Comparison of ENCODE assay signal across 8 cellular contexts in the genomic region with DNA sequence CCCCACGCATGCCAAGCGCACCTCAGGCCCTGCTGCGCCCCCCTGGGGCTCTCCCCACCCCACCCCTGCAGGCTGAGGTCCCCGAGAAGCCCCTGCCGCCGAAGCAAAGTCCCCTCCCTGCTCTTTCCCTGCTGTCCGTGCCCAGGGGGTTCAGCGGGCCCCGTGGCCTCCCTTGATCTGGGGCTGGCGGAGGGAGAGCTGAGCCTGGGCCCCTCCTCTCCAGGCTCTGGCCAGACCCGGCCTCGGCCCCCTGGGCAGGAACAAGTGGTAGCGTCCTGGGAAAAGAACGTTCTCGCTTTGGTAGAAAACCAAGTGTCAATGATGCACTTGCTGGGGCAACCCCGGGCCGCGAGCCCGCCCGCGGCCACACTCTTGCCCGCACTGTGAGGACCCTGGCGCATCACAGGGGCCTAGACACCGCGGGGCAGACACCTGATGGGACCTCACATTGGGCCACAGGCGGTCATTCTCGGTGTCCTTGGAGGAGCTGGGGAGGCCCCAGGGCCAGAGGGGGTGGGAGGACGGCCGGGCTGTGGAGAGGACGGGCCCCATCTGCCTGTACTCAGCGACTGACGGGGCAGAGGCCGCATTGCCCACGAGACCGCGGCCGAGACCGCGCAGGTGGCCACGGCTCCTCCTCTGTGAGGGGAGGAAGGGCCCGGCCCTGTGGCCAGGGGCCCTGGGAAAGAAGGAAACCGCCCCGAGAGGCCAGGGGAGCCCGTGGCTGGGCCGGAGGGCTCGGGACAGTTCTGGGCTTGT. TPM values are rescaled to one million over a fixed set of nuclear protein-coding genes. Genes with fewer than 3 reads are reported as not detected.
DNase-seq lines count a peak whose midpoint lies in the region; ATAC-seq and TF ChIP-seq lines count a peak whose summit lies in the region.

No MANE protein-coding gene starts in this region.

- DNase-seq in CD4-positive, CD25-positive, alpha-beta regulatory T cell, result peak in 1 of 3 donors; percentile 24
- DNase-seq in activated CD8-positive, alpha-beta memory T cell treated with anti-CD3 and anti-CD28 coated beads, Interleukin-2, amount 50 U/mL, for 48 hours, result peak; percentile 81
- DNase-seq in heart right ventricle (no peak), NCI-H82 (lab: John Stamatoyannopoulos, UW) (no peak), NCI-H1930 (lab: John Stamatoyannopoulos, UW) (no peak)
- DNase-seq in stimulated activated effector memory CD8-positive, alpha-beta T cell treated with anti-CD3 and anti-CD28 coated beads, Interleukin-12 subunit alpha, Interleukin-12 subunit beta, amount 100 ng/mL, for 72 hours (ENCODE audit: low spot score in 2 of 2), result peak; percentile 53 to 87

- H3K9me3 Mint-ChIP-seq in CD4-positive, CD25-positive, alpha-beta regulatory T cell, result no peaks in the 10 kb centered on the region
- H3K9me3 Mint-ChIP-seq in stimulated activated effector memory CD8-positive, alpha-beta T cell treated with anti-CD3 and anti-CD28 coated beads, Interleukin-12 subunit alpha, Interleukin-12 subunit beta, amount 100 ng/mL, for 72 hours, result no peaks in the 10 kb centered on the region

- H3K27me3 Mint-ChIP-seq in CD4-positive, CD25-positive, alpha-beta regulatory T cell, result no peaks in the 10 kb centered on the region

- H3K9me3 ChIP-seq in CD4-positive, CD25-positive, alpha-beta regulatory T cell (ENCODE audit: control insufficient read depth in 2 of 2, low read length in 2 of 2), result no peaks in the 10 kb centered on the region
- H3K9me3 ChIP-seq in heart right ventricle, result no peaks in the 10 kb centered on the region

- peaks cover 55% of the 10 kb centered on the region for H3K4me1 ChIP-seq in CD4-positive, CD25-positive, alpha-beta regulatory T cell (ENCODE audit: control insufficient read depth, insufficient read depth, low read length, poor library complexity, severe bottlenecking)
- H3K4me1 ChIP-seq in heart right ventricle, result peaks cover 13 to 75% (median 41%) of the 10 kb centered on the region in 9 donors

- H3K27me3 ChIP-seq in CD4-positive, CD25-positive, alpha-beta regulatory T cell (ENCODE audit: control insufficient read depth, insufficient read depth, low read length), result no peaks in the 10 kb centered on the region
- H3K27me3 ChIP-seq in heart right ventricle, result no peaks in the 10 kb centered on the region

- intact Hi-C loops in heart right ventricle (cut with DNase I), result loop anchor here in 5 of 10 donors (2.0 to 5.0 kb wide), 3 partner anchors 18 to 59 kb away; a partner anchor contains a TSS

- no peak overlapping the region for H3K4me3 ChIP-seq in CD4-positive, CD25-positive, alpha-beta regulatory T cell (ENCODE audit: low read depth, low read length)
- peak overlapping the region in 9 of 10 donors; percentile 65 to 88 (median 77) for H3K4me3 ChIP-seq in heart right ventricle

- no peak for TF ChIP-seq CTCF in heart right ventricle (IDR thresholded peaks at IDR 0.05)

- peaks cover 0 to 48% (median 14%) of the 10 kb centered on the region in 4 donors for H3K4me1 Mint-ChIP-seq in CD4-positive, CD25-positive, alpha-beta regulatory T cell
- H3K4me1 Mint-ChIP-seq in stimulated activated effector memory CD8-positive, alpha-beta T cell treated with anti-CD3 and anti-CD28 coated beads, Interleukin-12 subunit alpha, Interleukin-12 subunit beta, amount 100 ng/mL, for 72 hours, result peaks cover 50% of the 10 kb centered on the region

- WGBS in heart right ventricle, 2 donors, result 73 to 81% methylated on average over 46 of the region's 46 CpGs

- H3K27ac Mint-ChIP-seq in CD4-positive, CD25-positive, alpha-beta regulatory T cell, result peak overlapping the region; percentile 56 to 89 (median 87)
- peak overlapping the region; percentile 95 for H3K27ac Mint-ChIP-seq in stimulated activated effector memory CD8-positive, alpha-beta T cell treated with anti-CD3 and anti-CD28 coated beads, Interleukin-12 subunit alpha, Interleukin-12 subunit beta, amount 100 ng/mL, for 72 hours

- peak overlapping the region; percentile 87 to 99 (median 92) for H3K4me3 Mint-ChIP-seq in CD4-positive, CD25-positive, alpha-beta regulatory T cell
- H3K4me3 Mint-ChIP-seq in stimulated activated effector memory CD8-positive, alpha-beta T cell treated with anti-CD3 and anti-CD28 coated beads, Interleukin-12 subunit alpha, Interleukin-12 subunit beta, amount 100 ng/mL, for 72 hours, result peak overlapping the region; percentile 84

- ATAC-seq in CD4-positive, CD25-positive, alpha-beta regulatory T cell (ENCODE audit: low read depth in 2 of 2), result no peak
- ATAC-seq in HG02588 (IDR thresholded peaks at IDR 0.05; ENCODE audit: unreplicated experiment) (peak; percentile 9), heart right ventricle (peak in 7 of 8 donors; percentile 1 to 16 (median 1)), GM18519 (IDR thresholded peaks at IDR 0.05; ENCODE audit: low FRiP score, unreplicated experiment) (no peak)
- peak; percentile 25 for ATAC-seq in stimulated activated effector memory CD8-positive, alpha-beta T cell treated with anti-CD3 and anti-CD28 coated beads, Interleukin-12 subunit alpha, Interleukin-12 subunit beta, amount 100 ng/mL, for 72 hours

- peak overlapping the region; percentile 92 for H3K27ac ChIP-seq in CD4-positive, CD25-positive, alpha-beta regulatory T cell (ENCODE audit: insufficient read depth, low read length, poor library complexity, severe bottlenecking)
- H3K27ac ChIP-seq in heart right ventricle, result peak overlapping the region; percentile 82 to 98 (median 92)

- no peaks in the 10 kb centered on the region for H3K36me3 ChIP-seq in CD4-positive, CD25-positive, alpha-beta regulatory T cell (ENCODE audit: control insufficient read depth, insufficient read depth, low read length)
- peaks cover 0 to 46% (median 0%) of the 10 kb centered on the region in 9 donors for H3K36me3 ChIP-seq in heart right ventricle

- no peaks in the 10 kb centered on the region for H3K36me3 Mint-ChIP-seq in CD4-positive, CD25-positive, alpha-beta regulatory T cell
- peaks cover 55% of the 10 kb centered on the region for H3K36me3 Mint-ChIP-seq in stimulated activated effector memory CD8-positive, alpha-beta T cell treated with anti-CD3 and anti-CD28 coated beads, Interleukin-12 subunit alpha, Interleukin-12 subunit beta, amount 100 ng/mL, for 72 hours

RNA-seq across cellular contexts. Expression of a gene that starts 29.0 kb away (rescaled TPM):
- 112 TPM for total RNA-seq in CD4-positive, CD25-positive, alpha-beta regulatory T cell
- polyA plus RNA-seq in CD4-positive, CD25-positive, alpha-beta regulatory T cell, result 100 to 1,000 TPM; 318 to 406 (median 354) TPM
- total RNA-seq in heart right ventricle, result 100 to 1,000 TPM; 244 to 405 (median 299) TPM
- polyA plus RNA-seq in heart right ventricle, result 100 to 1,000 TPM; 461 to 487 TPM

RNA-seq across cellular contexts. Expression of a gene that starts 37.6 kb away (rescaled TPM):
- 72.4 TPM for total RNA-seq in CD4-positive, CD25-positive, alpha-beta regulatory T cell
- polyA plus RNA-seq in CD4-positive, CD25-positive, alpha-beta regulatory T cell, result 100 to 1,000 TPM; 120 to 145 (median 133) TPM
- 100 to 1,000 TPM; 111 to 215 (median 134) TPM for total RNA-seq in heart right ventricle
- 100 to 1,000 TPM; 116 to 212 TPM for polyA plus RNA-seq in heart right ventricle

RNA-seq across cellular contexts. Expression of a gene that starts 41.3 kb away (rescaled TPM):
- total RNA-seq in CD4-positive, CD25-positive, alpha-beta regulatory T cell, result 139 TPM
- polyA plus RNA-seq in CD4-positive, CD25-positive, alpha-beta regulatory T cell, result 1 to 10 TPM; 2.0 to 5.1 (median 2.7) TPM
- total RNA-seq in heart right ventricle, result 10 to 100 TPM; 12.6 to 61.3 (median 16.1) TPM
- polyA plus RNA-seq in heart right ventricle, result 10 to 100 TPM; 12.6 to 18.7 TPM

Comparison
In these comparisons a context has a peak if more than half of its experiments do, and no peak if none do; other contexts are left out.
1. ATAC-seq: peak in HG02588 (single experiment), heart right ventricle (7 of 8) and stimulated activated effector memory CD8-positive, alpha-beta T cell treated with anti-CD3 and anti-CD28 coated beads, Interleukin-12 subunit alpha, Interleukin-12 subunit beta, amount 100 ng/mL, for 72 hours (single experiment); none in CD4-positive, CD25-positive, alpha-beta regulatory T cell (0 of 2) and GM18519 (single experiment).
2. DNase-seq: peak in activated CD8-positive, alpha-beta memory T cell treated with anti-CD3 and anti-CD28 coated beads, Interleukin-2, amount 50 U/mL, for 48 hours (single experiment) and stimulated activated effector memory CD8-positive, alpha-beta T cell treated with anti-CD3 and anti-CD28 coated beads, Interleukin-12 subunit alpha, Interleukin-12 subunit beta, amount 100 ng/mL, for 72 hours (2 of 2); none in heart right ventricle (0 of 2), NCI-H82 (single experiment) and NCI-H1930 (0 of 2).